In the genomic region with DNA sequence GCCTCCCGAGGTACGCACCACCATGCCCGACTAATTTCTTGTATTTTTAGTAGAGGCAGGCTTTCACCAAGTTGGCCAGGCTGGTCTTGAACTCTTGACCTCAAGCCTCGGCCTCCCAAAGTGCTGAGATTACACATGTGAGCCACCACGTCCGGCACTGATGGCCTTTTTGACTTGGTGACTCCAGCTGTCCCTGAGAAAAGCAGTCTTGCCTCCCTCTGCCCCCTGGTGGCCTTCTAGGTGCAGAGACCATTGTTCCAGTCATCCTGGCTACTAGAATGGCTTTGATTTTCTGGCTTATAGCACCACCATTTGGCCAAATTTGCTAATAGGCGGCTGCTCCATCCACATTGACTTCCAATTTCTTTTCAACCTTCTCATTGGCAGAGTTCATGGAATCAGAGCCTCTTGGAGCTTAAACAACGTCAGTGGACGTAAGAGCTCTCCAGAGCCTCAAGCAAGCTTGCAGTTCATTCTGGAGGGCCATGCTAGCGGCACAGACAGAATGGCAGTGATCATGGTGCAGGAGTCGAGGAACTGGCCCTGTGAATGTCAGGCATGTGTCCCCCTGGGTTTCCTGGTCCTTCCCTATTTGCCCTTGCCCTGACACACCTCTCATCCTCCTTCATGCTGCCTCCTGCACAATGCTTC, we compare ENCODE assay signal across 1 cellular context.
TF ChIP-seq lines count a peak whose summit lies in the region.

No MANE protein-coding gene starts in this region.

TF ChIP-seq in HEK293, 187 proteins besides CTCF, POLR2A, EP300 and RAD21 (continued from another document and continues in another):
- TF ChIP-seq, protein P1, sequence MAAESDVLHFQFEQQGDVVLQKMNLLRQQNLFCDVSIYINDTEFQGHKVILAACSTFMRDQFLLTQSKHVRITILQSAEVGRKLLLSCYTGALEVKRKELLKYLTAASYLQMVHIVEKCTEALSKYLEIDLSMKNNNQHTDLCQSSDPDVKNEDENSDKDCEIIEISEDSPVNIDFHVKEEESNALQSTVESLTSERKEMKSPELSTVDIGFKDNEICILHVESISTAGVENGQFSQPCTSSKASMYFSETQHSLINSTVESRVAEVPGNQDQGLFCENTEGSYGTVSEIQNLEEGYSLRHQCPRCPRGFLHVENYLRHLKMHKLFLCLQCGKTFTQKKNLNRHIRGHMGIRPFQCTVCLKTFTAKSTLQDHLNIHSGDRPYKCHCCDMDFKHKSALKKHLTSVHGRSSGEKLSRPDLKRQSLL (tag by site-specific recombination; IDR thresholded peaks at IDR 0.05) = 0 out of 2 replicates have a peak, but pooled peaks have one; percentile 23
- TF ChIP-seq ZNF366 (tag by site-specific recombination; conservative IDR thresholded peaks at IDR 0.05) (no peak), ZNF112 (tag by site-specific recombination; IDR thresholded peaks at IDR 0.05) (no peak), ZNF544 (tag by site-specific recombination; IDR thresholded peaks at IDR 0.05) (no peak), ZNF221 (tag by site-specific recombination; IDR thresholded peaks at IDR 0.05; ENCODE audit: borderline replicate concordance) (no peak), ZNF571 (tag by site-specific recombination; IDR thresholded peaks at IDR 0.05) (no peak), MEIS1 (CRISPR knock-in tag; IDR thresholded peaks at IDR 0.05; ENCODE audit: borderline replicate concordance) (no peak), KLF7 (tag by site-specific recombination; IDR thresholded peaks at IDR 0.05; ENCODE audit: borderline replicate concordance) (no peak), ZNF510 (tag by site-specific recombination; IDR thresholded peaks at IDR 0.05; ENCODE audit: insufficient replicate concordance) (no peak), ZNF658 (tag by site-specific recombination; IDR thresholded peaks at IDR 0.05) (no peak), ZBTB8A (tag by site-specific recombination; IDR thresholded peaks at IDR 0.05) (no peak), FEZF1 (tag by site-specific recombination; IDR thresholded peaks at IDR 0.05) (peak; percentile 79), WT1 (tag by site-specific recombination; IDR thresholded peaks at IDR 0.05) (peak; percentile 26; the same call in 1 of the 2 replicates), ZNF561 (tag by site-specific recombination; IDR thresholded peaks at IDR 0.05; ENCODE audit: borderline replicate concordance) (no peak), ZNF132 (tag by site-specific recombination; IDR thresholded peaks at IDR 0.05; ENCODE audit: borderline replicate concordance) (no peak), ZNF19 (tag by site-specific recombination; IDR thresholded peaks at IDR 0.05; ENCODE audit: low read depth) (no peak), ZNF37A (tag by site-specific recombination; IDR thresholded peaks at IDR 0.05) (no peak), ZNF501 (tag by site-specific recombination; IDR thresholded peaks at IDR 0.05) (peak; percentile 87), ZNF248 (tag by site-specific recombination; IDR thresholded peaks at IDR 0.05) (no peak), SP2 (tag by site-specific recombination; IDR thresholded peaks at IDR 0.05) (no peak), ZEB2 (tag by site-specific recombination; IDR thresholded peaks at IDR 0.05) (peak; percentile 69; the same call in 1 of the 2 replicates), ZNF830 (tag by site-specific recombination; IDR thresholded peaks at IDR 0.05; ENCODE audit: low read depth) (no peak), ZNF2 (tag by site-specific recombination; IDR thresholded peaks at IDR 0.05) (peak; percentile 87; the same call in 1 of the 2 replicates), ZNF785 (tag by site-specific recombination; IDR thresholded peaks at IDR 0.05) (no peak), ZNF214 (tag by site-specific recombination; IDR thresholded peaks at IDR 0.05; ENCODE audit: borderline replicate concordance) (no peak), ZBTB20 (tag by site-specific recombination; IDR thresholded peaks at IDR 0.05) (no peak), GLI4 (tag by site-specific recombination; IDR thresholded peaks at IDR 0.05) (no peak), ZNF404 (tag by site-specific recombination; IDR thresholded peaks at IDR 0.05) (no peak), ZNF621 (tag by site-specific recombination; IDR thresholded peaks at IDR 0.05) (no peak), ZNF707 (tag by site-specific recombination; IDR thresholded peaks at IDR 0.05) (no peak), ZNF394 (tag by site-specific recombination; IDR thresholded peaks at IDR 0.05; ENCODE audit: borderline replicate concordance) (no peak), HOXC10 (CRISPR knock-in tag; IDR thresholded peaks at IDR 0.05) (no peak), ZIC2 (tag by site-specific recombination; IDR thresholded peaks at IDR 0.05) (no peak)
- TF ChIP-seq, protein P2, sequence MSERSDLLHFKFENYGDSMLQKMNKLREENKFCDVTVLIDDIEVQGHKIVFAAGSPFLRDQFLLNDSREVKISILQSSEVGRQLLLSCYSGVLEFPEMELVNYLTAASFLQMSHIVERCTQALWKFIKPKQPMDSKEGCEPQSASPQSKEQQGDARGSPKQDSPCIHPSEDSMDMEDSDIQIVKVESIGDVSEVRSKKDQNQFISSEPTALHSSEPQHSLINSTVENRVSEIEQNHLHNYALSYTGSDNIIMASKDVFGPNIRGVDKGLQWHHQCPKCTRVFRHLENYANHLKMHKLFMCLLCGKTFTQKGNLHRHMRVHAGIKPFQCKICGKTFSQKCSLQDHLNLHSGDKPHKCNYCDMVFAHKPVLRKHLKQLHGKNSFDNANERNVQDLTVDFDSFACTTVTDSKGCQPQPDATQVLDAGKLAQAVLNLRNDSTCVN (tag by site-specific recombination; optimal IDR thresholded peaks at IDR 0.05) = no peak
- TF ChIP-seq, protein P3, sequence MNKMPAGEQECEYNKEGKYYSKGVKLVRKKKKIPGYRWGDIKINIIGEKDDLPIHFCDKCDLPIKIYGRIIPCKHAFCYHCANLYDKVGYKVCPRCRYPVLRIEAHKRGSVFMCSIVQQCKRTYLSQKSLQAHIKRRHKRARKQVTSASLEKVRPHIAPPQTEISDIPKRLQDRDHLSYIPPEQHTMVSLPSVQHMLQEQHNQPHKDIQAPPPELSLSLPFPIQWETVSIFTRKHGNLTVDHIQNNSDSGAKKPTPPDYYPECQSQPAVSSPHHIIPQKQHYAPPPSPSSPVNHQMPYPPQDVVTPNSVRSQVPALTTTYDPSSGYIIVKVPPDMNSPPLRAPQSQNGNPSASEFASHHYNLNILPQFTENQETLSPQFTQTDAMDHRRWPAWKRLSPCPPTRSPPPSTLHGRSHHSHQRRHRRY (tag by site-specific recombination; IDR thresholded peaks at IDR 0.05) = no peak
- TF ChIP-seq, protein P4, sequence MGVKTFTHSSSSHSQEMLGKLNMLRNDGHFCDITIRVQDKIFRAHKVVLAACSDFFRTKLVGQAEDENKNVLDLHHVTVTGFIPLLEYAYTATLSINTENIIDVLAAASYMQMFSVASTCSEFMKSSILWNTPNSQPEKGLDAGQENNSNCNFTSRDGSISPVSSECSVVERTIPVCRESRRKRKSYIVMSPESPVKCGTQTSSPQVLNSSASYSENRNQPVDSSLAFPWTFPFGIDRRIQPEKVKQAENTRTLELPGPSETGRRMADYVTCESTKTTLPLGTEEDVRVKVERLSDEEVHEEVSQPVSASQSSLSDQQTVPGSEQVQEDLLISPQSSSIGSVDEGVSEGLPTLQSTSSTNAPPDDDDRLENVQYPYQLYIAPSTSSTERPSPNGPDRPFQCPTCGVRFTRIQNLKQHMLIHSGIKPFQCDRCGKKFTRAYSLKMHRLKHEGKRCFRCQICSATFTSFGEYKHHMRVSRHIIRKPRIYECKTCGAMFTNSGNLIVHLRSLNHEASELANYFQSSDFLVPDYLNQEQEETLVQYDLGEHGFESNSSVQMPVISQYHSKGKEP (tag by site-specific recombination; IDR thresholded peaks at IDR 0.05) = no peak; the same call in none of the 2 replicates
- TF ChIP-seq, protein P5, sequence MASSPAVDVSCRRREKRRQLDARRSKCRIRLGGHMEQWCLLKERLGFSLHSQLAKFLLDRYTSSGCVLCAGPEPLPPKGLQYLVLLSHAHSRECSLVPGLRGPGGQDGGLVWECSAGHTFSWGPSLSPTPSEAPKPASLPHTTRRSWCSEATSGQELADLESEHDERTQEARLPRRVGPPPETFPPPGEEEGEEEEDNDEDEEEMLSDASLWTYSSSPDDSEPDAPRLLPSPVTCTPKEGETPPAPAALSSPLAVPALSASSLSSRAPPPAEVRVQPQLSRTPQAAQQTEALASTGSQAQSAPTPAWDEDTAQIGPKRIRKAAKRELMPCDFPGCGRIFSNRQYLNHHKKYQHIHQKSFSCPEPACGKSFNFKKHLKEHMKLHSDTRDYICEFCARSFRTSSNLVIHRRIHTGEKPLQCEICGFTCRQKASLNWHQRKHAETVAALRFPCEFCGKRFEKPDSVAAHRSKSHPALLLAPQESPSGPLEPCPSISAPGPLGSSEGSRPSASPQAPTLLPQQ (tag by site-specific recombination; IDR thresholded peaks at IDR 0.05) = 0 out of 2 replicates have a peak, but pooled peaks have one; percentile 46
- TF ChIP-seq, protein P6, sequence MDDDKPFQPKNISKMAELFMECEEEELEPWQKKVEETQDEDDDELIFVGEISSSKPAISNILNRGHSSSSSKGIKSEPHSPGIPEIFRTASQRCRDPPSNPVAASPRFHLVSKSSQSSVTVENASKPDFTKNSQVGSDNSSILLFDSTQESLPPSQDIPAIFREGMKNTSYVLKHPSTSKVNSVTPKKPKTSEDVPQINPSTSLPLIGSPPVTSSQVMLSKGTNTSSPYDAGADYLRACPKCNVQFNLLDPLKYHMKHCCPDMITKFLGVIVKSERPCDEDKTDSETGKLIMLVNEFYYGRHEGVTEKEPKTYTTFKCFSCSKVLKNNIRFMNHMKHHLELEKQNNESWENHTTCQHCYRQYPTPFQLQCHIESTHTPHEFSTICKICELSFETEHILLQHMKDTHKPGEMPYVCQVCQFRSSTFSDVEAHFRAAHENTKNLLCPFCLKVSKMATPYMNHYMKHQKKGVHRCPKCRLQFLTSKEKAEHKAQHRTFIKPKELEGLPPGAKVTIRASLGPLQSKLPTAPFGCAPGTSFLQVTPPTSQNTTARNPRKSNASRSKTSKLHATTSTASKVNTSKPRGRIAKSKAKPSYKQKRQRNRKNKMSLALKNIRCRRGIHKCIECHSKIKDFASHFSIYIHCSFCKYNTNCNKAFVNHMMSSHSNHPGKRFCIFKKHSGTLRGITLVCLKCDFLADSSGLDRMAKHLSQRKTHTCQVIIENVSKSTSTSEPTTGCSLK (tag by site-specific recombination; IDR thresholded peaks at IDR 0.05) = no peak
- TF ChIP-seq, protein P7, sequence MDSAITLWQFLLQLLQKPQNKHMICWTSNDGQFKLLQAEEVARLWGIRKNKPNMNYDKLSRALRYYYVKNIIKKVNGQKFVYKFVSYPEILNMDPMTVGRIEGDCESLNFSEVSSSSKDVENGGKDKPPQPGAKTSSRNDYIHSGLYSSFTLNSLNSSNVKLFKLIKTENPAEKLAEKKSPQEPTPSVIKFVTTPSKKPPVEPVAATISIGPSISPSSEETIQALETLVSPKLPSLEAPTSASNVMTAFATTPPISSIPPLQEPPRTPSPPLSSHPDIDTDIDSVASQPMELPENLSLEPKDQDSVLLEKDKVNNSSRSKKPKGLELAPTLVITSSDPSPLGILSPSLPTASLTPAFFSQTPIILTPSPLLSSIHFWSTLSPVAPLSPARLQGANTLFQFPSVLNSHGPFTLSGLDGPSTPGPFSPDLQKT (IDR thresholded peaks at IDR 0.05; ENCODE audit: borderline replicate concordance, low read depth, low read length) = no peak
- TF ChIP-seq, protein P8, sequence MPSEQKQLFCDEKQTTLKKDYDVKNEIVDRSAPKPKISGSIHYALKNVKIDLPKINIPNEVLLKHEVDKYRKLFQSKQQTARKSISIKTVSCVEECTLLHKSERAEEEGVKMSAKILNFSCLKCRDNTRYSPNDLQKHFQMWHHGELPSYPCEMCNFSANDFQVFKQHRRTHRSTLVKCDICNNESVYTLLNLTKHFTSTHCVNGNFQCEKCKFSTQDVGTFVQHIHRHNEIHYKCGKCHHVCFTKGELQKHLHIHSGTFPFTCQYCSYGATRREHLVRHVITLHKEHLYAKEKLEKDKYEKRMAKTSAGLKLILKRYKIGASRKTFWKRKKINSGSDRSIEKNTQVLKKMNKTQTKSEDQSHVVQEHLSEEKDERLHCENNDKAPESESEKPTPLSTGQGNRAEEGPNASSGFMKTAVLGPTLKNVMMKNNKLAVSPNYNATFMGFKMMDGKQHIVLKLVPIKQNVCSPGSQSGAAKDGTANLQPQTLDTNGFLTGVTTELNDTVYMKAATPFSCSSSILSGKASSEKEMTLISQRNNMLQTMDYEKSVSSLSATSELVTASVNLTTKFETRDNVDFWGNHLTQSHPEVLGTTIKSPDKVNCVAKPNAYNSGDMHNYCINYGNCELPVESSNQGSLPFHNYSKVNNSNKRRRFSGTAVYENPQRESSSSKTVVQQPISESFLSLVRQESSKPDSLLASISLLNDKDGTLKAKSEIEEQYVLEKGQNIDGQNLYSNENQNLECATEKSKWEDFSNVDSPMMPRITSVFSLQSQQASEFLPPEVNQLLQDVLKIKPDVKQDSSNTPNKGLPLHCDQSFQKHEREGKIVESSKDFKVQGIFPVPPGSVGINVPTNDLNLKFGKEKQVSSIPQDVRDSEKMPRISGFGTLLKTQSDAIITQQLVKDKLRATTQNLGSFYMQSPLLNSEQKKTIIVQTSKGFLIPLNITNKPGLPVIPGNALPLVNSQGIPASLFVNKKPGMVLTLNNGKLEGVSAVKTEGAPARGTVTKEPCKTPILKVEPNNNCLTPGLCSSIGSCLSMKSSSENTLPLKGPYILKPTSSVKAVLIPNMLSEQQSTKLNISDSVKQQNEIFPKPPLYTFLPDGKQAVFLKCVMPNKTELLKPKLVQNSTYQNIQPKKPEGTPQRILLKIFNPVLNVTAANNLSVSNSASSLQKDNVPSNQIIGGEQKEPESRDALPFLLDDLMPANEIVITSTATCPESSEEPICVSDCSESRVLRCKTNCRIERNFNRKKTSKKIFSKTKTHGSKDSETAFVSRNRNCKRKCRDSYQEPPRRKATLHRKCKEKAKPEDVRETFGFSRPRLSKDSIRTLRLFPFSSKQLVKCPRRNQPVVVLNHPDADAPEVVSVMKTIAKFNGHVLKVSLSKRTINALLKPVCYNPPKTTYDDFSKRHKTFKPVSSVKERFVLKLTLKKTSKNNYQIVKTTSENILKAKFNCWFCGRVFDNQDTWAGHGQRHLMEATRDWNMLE (tag by site-specific recombination; conservative IDR thresholded peaks at IDR 0.05; ENCODE audit: low read depth) = no peak
- TF ChIP-seq, protein P9, sequence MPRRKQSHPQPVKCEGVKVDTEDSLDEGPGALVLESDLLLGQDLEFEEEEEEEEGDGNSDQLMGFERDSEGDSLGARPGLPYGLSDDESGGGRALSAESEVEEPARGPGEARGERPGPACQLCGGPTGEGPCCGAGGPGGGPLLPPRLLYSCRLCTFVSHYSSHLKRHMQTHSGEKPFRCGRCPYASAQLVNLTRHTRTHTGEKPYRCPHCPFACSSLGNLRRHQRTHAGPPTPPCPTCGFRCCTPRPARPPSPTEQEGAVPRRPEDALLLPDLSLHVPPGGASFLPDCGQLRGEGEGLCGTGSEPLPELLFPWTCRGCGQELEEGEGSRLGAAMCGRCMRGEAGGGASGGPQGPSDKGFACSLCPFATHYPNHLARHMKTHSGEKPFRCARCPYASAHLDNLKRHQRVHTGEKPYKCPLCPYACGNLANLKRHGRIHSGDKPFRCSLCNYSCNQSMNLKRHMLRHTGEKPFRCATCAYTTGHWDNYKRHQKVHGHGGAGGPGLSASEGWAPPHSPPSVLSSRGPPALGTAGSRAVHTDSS (tag by site-specific recombination; IDR thresholded peaks at IDR 0.05) = no peak
- TF ChIP-seq, protein P10, sequence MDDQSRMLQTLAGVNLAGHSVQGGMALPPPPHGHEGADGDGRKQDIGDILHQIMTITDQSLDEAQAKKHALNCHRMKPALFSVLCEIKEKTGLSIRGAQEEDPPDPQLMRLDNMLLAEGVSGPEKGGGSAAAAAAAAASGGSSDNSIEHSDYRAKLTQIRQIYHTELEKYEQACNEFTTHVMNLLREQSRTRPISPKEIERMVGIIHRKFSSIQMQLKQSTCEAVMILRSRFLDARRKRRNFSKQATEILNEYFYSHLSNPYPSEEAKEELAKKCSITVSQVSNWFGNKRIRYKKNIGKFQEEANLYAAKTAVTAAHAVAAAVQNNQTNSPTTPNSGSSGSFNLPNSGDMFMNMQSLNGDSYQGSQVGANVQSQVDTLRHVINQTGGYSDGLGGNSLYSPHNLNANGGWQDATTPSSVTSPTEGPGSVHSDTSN (CRISPR knock-in tag; IDR thresholded peaks at IDR 0.05) = no peak
